13 cellular contexts compared by ENCODE assay signal in genomic region chr11:36352919-36353318, GRCh38. TPM values are rescaled to one million over a fixed set of nuclear protein-coding genes. Genes with fewer than 3 reads are reported as not detected.
A peak's percentile ranks its signal among the peaks of the same experiment; 100 is the strongest.
DNase-seq lines count a peak whose midpoint lies in the region; ATAC-seq and TF ChIP-seq lines count a peak whose summit lies in the region.
"Had no signal": no experiment of that assay in that cellular context is flagged by ENCODE, and none has a peak within 500 bp of the region (broad histone marks: within the 10 kb centered on the region; RNA-seq: fewer than 3 reads in every experiment).

No MANE protein-coding gene starts in this region.

- peaks cover 69% of the 10 kb centered on the region for H3K4me1 Mint-ChIP-seq in activated T-cell treated with anti-CD3 and anti-CD28 coated beads, Interleukin-2, amount 50 U/mL, for 24 hours (ENCODE audit: low read depth)
- H3K4me1 Mint-ChIP-seq in activated CD8-positive, alpha-beta T cell treated with anti-CD3 and anti-CD28 coated beads for 36 hours (ENCODE audit: low read depth), result peaks cover 55% of the 10 kb centered on the region

- no peaks in the 10 kb centered on the region for H3K27me3 ChIP-seq in body of pancreas

- TF ChIP-seq POLR2A in body of pancreas (IDR thresholded peaks at IDR 0.05), result no peak

- no peak overlapping the region for H3K27ac Mint-ChIP-seq in activated T-cell treated with anti-CD3 and anti-CD28 coated beads, Interleukin-2, amount 50 U/mL, for 24 hours
- H3K27ac Mint-ChIP-seq in activated CD8-positive, alpha-beta T cell treated with anti-CD3 and anti-CD28 coated beads for 36 hours, result no peak overlapping the region

- DNase-seq in activated T-cell treated with anti-CD3 and anti-CD28 coated beads for 1 hour (ENCODE audit: low read depth) (peak; percentile 8), body of pancreas (no peak)
- DNase-seq in activated T-cell treated with anti-CD3 and anti-CD28 coated beads, Interleukin-2, amount 50 U/mL, for 24 hours, result no peak
- peak; percentile 80 for DNase-seq in activated CD8-positive, alpha-beta T cell treated with anti-CD3 and anti-CD28 coated beads for 36 hours
- peak in 5 of 6 experiments; percentile 3 to 55 (median 40) for DNase-seq in stimulated activated naive CD4-positive, alpha-beta T cell (lab: John Stamatoyannopoulos, UW)
- DNase-seq: cortex of kidney, left ventricle myocardium superior, NCI-H2227 treated with DMSO at 0.1 percent for 48 hours had no signal

- H3K27ac ChIP-seq in cingulate gyrus (ENCODE audit: low read depth, low read length) (peak overlapping the region; percentile 2), body of pancreas (no peak overlapping the region)
- H3K27ac ChIP-seq: A549 had no signal

- H3K4me3 ChIP-seq in body of pancreas, result no peak overlapping the region
- H3K4me3 ChIP-seq: A549 had no signal

- TF ChIP-seq CTCF in activated CD8-positive, alpha-beta T cell treated with anti-CD3 and anti-CD28 coated beads for 36 hours (IDR thresholded peaks at IDR 0.05), result no peak
- TF ChIP-seq CTCF in body of pancreas (IDR thresholded peaks at IDR 0.05), result no peak

- WGBS in body of pancreas, 2 donors, result 48 to 73% methylated on average over 3 of the region's 3 CpGs

- POLR2A ChIA-PET in activated CD8-positive, alpha-beta T cell treated with anti-CD3 and anti-CD28 coated beads for 36 hours (lab: Charles Lee), result interaction anchor here (0.8 to 0.9 kb wide), 2 partner anchors 10 to 120 kb away, joined by 3 to 4 read pairs; no protein-coding TSS in a partner anchor

- H3K4me3 Mint-ChIP-seq in activated T-cell treated with anti-CD3 and anti-CD28 coated beads, Interleukin-2, amount 50 U/mL, for 24 hours, result no peak overlapping the region
- no peak overlapping the region for H3K4me3 Mint-ChIP-seq in activated CD8-positive, alpha-beta T cell treated with anti-CD3 and anti-CD28 coated beads for 36 hours

- H3K36me3 ChIP-seq in body of pancreas (replicated peaks in 1 of 2; ENCODE audit: insufficient read depth in 1 of 2, low read depth in 2 of 2), result no peaks in the 10 kb centered on the region

- H3K9me3 ChIP-seq in body of pancreas, result no peaks in the 10 kb centered on the region
- H3K9me3 ChIP-seq: A549 had no signal

- peak; percentile 84 for ATAC-seq in activated CD8-positive, alpha-beta T cell treated with anti-CD3 and anti-CD28 coated beads for 36 hours
- no peak for ATAC-seq in HG03378 (IDR thresholded peaks at IDR 0.05; ENCODE audit: unreplicated experiment)
- no peak for ATAC-seq in esophagus mucosa
- ATAC-seq in body of pancreas, result no peak
- ATAC-seq: A549, left ventricle myocardium superior had no signal

- H3K36me3 Mint-ChIP-seq in activated T-cell treated with anti-CD3 and anti-CD28 coated beads, Interleukin-2, amount 50 U/mL, for 24 hours (ENCODE audit: low read depth), result no peaks in the 10 kb centered on the region
- H3K36me3 Mint-ChIP-seq in activated CD8-positive, alpha-beta T cell treated with anti-CD3 and anti-CD28 coated beads for 36 hours (ENCODE audit: low read depth), result no peaks in the 10 kb centered on the region
- H3K36me3 Mint-ChIP-seq: IgD-negative memory B cell had no signal

- H3K4me1 ChIP-seq in body of pancreas, result no peaks in the 10 kb centered on the region

- CTCF ChIA-PET in activated CD8-positive, alpha-beta T cell treated with anti-CD3 and anti-CD28 coated beads for 36 hours (lab: Charles Lee), result interaction anchor here (0.7 to 3.6 kb wide), 11 partner anchors 10 to 140 kb away, joined by 3 to 23 read pairs (median 5); no protein-coding TSS in a partner anchor

- H3K27me3 Mint-ChIP-seq in activated T-cell treated with anti-CD3 and anti-CD28 coated beads, Interleukin-2, amount 50 U/mL, for 24 hours, result peaks cover 22% of the 10 kb centered on the region
- peaks cover 23% of the 10 kb centered on the region for H3K27me3 Mint-ChIP-seq in activated CD8-positive, alpha-beta T cell treated with anti-CD3 and anti-CD28 coated beads for 36 hours

- intact Hi-C loops in activated CD8-positive, alpha-beta T cell treated with anti-CD3 and anti-CD28 coated beads for 36 hours (cut with micrococcal nuclease), result loop anchor here (5.0 kb wide), 1 partner anchor 124 kb away; no protein-coding TSS in a partner anchor
- intact Hi-C loops in body of pancreas (cut with DNase I), result no loop called here

- H3K9me3 Mint-ChIP-seq in activated T-cell treated with anti-CD3 and anti-CD28 coated beads, Interleukin-2, amount 50 U/mL, for 24 hours, result no peaks in the 10 kb centered on the region
- H3K9me3 Mint-ChIP-seq in activated CD8-positive, alpha-beta T cell treated with anti-CD3 and anti-CD28 coated beads for 36 hours, result no peaks in the 10 kb centered on the region
- H3K9me3 Mint-ChIP-seq: IgD-negative memory B cell had no signal

RNA-seq across cellular contexts. Expression of gene PRR5L, which starts 56.8 kb away (rescaled TPM):
- total RNA-seq in activated CD8-positive, alpha-beta T cell treated with anti-CD3 and anti-CD28 coated beads for 36 hours, result 1 to 10 TPM; 7.0 to 8.1 TPM
- total RNA-seq in esophagus mucosa, result 2.1 TPM
- 1 to 10 TPM; 2.6 to 3.0 TPM for total RNA-seq in body of pancreas

Comparison
In these comparisons a context has a peak if more than half of its experiments do, and no peak if none do; other contexts are left out.
1. DNase-seq: peak in activated T-cell treated with anti-CD3 and anti-CD28 coated beads for 1 hour (single experiment), activated CD8-positive, alpha-beta T cell treated with anti-CD3 and anti-CD28 coated beads for 36 hours (single experiment) and stimulated activated naive CD4-positive, alpha-beta T cell (5 of 6); none in activated T-cell treated with anti-CD3 and anti-CD28 coated beads, Interleukin-2, amount 50 U/mL, for 24 hours (single experiment) and body of pancreas (0 of 4).